1 cellular context compared by ENCODE assay signal in the genomic region with DNA sequence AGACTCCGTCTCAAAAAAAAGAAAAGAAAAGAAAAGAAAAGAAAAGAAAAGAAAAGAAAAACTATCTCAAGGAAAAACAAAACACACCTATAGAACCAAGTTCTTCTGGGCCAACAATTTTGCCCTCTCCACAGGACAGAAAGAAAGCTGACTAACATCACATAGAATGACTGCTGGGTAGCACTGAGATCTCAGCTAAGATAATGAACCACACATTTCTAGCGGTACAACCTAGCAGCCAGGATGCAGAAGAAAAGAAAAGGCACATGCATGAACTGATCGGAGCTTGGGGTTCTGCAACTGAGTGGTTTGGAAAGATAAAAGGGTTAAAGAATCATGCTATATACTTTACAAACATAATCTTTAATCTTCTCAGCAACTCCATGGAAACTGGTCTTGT.
TF ChIP-seq lines count a peak whose summit lies in the region.

No MANE protein-coding gene starts in this region.

TF ChIP-seq in WTC11, 78 proteins besides CTCF, POLR2A, EP300 and RAD21 (continued from another document):
- TF ChIP-seq, protein P1, sequence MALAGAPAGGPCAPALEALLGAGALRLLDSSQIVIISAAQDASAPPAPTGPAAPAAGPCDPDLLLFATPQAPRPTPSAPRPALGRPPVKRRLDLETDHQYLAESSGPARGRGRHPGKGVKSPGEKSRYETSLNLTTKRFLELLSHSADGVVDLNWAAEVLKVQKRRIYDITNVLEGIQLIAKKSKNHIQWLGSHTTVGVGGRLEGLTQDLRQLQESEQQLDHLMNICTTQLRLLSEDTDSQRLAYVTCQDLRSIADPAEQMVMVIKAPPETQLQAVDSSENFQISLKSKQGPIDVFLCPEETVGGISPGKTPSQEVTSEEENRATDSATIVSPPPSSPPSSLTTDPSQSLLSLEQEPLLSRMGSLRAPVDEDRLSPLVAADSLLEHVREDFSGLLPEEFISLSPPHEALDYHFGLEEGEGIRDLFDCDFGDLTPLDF (CRISPR knock-in tag; IDR thresholded peaks at IDR 0.05), result no peak
- TF ChIP-seq, protein P2, sequence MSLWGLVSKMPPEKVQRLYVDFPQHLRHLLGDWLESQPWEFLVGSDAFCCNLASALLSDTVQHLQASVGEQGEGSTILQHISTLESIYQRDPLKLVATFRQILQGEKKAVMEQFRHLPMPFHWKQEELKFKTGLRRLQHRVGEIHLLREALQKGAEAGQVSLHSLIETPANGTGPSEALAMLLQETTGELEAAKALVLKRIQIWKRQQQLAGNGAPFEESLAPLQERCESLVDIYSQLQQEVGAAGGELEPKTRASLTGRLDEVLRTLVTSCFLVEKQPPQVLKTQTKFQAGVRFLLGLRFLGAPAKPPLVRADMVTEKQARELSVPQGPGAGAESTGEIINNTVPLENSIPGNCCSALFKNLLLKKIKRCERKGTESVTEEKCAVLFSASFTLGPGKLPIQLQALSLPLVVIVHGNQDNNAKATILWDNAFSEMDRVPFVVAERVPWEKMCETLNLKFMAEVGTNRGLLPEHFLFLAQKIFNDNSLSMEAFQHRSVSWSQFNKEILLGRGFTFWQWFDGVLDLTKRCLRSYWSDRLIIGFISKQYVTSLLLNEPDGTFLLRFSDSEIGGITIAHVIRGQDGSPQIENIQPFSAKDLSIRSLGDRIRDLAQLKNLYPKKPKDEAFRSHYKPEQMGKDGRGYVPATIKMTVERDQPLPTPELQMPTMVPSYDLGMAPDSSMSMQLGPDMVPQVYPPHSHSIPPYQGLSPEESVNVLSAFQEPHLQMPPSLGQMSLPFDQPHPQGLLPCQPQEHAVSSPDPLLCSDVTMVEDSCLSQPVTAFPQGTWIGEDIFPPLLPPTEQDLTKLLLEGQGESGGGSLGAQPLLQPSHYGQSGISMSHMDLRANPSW (CRISPR knock-in tag; conservative IDR thresholded peaks at IDR 0.05; ENCODE audit: low read depth), result no peak
- no peak for TF ChIP-seq GTF2I (CRISPR knock-in tag; conservative IDR thresholded peaks at IDR 0.05)
- no peak for TF ChIP-seq JAZF1 (CRISPR knock-in tag; IDR thresholded peaks at IDR 0.05)
- TF ChIP-seq, protein P3, sequence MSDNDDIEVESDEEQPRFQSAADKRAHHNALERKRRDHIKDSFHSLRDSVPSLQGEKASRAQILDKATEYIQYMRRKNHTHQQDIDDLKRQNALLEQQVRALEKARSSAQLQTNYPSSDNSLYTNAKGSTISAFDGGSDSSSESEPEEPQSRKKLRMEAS (CRISPR knock-in tag; IDR thresholded peaks at IDR 0.05), result no peak
- TF ChIP-seq, protein P4, sequence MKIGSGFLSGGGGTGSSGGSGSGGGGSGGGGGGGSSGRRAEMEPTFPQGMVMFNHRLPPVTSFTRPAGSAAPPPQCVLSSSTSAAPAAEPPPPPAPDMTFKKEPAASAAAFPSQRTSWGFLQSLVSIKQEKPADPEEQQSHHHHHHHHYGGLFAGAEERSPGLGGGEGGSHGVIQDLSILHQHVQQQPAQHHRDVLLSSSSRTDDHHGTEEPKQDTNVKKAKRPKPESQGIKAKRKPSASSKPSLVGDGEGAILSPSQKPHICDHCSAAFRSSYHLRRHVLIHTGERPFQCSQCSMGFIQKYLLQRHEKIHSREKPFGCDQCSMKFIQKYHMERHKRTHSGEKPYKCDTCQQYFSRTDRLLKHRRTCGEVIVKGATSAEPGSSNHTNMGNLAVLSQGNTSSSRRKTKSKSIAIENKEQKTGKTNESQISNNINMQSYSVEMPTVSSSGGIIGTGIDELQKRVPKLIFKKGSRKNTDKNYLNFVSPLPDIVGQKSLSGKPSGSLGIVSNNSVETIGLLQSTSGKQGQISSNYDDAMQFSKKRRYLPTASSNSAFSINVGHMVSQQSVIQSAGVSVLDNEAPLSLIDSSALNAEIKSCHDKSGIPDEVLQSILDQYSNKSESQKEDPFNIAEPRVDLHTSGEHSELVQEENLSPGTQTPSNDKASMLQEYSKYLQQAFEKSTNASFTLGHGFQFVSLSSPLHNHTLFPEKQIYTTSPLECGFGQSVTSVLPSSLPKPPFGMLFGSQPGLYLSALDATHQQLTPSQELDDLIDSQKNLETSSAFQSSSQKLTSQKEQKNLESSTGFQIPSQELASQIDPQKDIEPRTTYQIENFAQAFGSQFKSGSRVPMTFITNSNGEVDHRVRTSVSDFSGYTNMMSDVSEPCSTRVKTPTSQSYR (CRISPR knock-in tag; IDR thresholded peaks at IDR 0.05), result no peak
- TF ChIP-seq NFATC4 (CRISPR knock-in tag; IDR thresholded peaks at IDR 0.05), result no peak
- no peak for TF ChIP-seq JUN (CRISPR knock-in tag; IDR thresholded peaks at IDR 0.05)
